Comparison of ENCODE assay signal across 26 cellular contexts in genomic region chr10:87038286-87038717, GRCh38. TPM values are rescaled to one million over a fixed set of nuclear protein-coding genes. Genes with fewer than 3 reads are reported as not detected.
DNase-seq lines count a peak whose midpoint lies in the region; ATAC-seq and TF ChIP-seq lines count a peak whose summit lies in the region.
"Had no signal": no experiment of that assay in that cellular context is flagged by ENCODE, and none has a peak within 500 bp of the region (broad histone marks: within the 10 kb centered on the region; RNA-seq: fewer than 3 reads in every experiment).

No MANE protein-coding gene starts in this region.

- H3K4me1 ChIP-seq in right cardiac atrium (ENCODE audit: control insufficient read depth, insufficient read depth, low read length), result no peaks in the 10 kb centered on the region
- H3K4me1 ChIP-seq in upper lobe of right lung, result no peaks in the 10 kb centered on the region
- H3K4me1 ChIP-seq: parathyroid adenoma, uterus had no signal

- H3K27ac ChIP-seq in right cardiac atrium (ENCODE audit: low read length), result no peak overlapping the region
- H3K27ac ChIP-seq in upper lobe of right lung, result no peak overlapping the region
- H3K27ac ChIP-seq: C4-2B, parathyroid adenoma, uterus had no signal

- H3K9me3 ChIP-seq in right cardiac atrium (ENCODE audit: control insufficient read depth, low read length) (no peaks in the 10 kb centered on the region), upper lobe of right lung (no peaks in the 10 kb centered on the region)
- H3K9me3 ChIP-seq: uterus had no signal

- ATAC-seq in right cardiac atrium, result peak; percentile 34 to 61
- ATAC-seq in left ventricle myocardium superior, result no peak
- ATAC-seq in upper lobe of right lung, result peak; percentile 47
- ATAC-seq in HG03139 (IDR thresholded peaks at IDR 0.05; ENCODE audit: unreplicated experiment), result no peak
- no peak for ATAC-seq in HG03280 (IDR thresholded peaks at IDR 0.05; ENCODE audit: unreplicated experiment)
- ATAC-seq: WTC11 had no signal

- 90% methylated on average over 3 of the region's 3 CpGs for WGBS in right cardiac atrium

- no peak for TF ChIP-seq CTCF in upper lobe of right lung (IDR thresholded peaks at IDR 0.05)

- no peaks in the 10 kb centered on the region for H3K27me3 ChIP-seq in right cardiac atrium (ENCODE audit: control insufficient read depth, insufficient read depth)
- no peaks in the 10 kb centered on the region for H3K27me3 ChIP-seq in upper lobe of right lung
- H3K27me3 ChIP-seq: uterus had no signal

- intact Hi-C loops in right cardiac atrium (cut with DNase I) (no loop called here), left ventricle myocardium superior (cut with micrococcal nuclease) (no loop called here), upper lobe of right lung (cut with DNase I) (no loop called here)

- H3K36me3 ChIP-seq in upper lobe of right lung, result no peaks in the 10 kb centered on the region
- H3K36me3 ChIP-seq: uterus had no signal

- DNase-seq in right cardiac atrium (no peak), left ventricle myocardium superior (no peak), RPMI7951 (ENCODE audit: low read depth) (peak; percentile 6), iPS-NIHi11 (ENCODE audit: low spot score) (peak; percentile 6), upper lobe of right lung (no peak)
- no peak for DNase-seq in activated naive CD4-positive, alpha-beta T cell treated with anti-CD3 and anti-CD28 coated beads, Interleukin-2, amount 50 U/mL, for 16 hours
- DNase-seq: activated CD4-positive, alpha-beta memory T cell treated with anti-CD3 and anti-CD28 coated beads, Interleukin-2, amount 10 ng/mL, durations not matched to agents 7 days and 5 days; activated naive CD4-positive, alpha-beta T cell treated with anti-CD3 and anti-CD28 coated beads, Interleukin-2, amount 10 ng/mL, durations not matched to agents 7 days and 5 days; GOT3; natural killer cell; NCI-H1048; NCI-H2029 treated with DMSO at 0.1 percent for 48 hours; SIG-M5; stimulated activated CD4-positive, alpha-beta T cell treated with anti-CD3 and anti-CD28 coated beads, Interleukin-4, amount 100 ng/mL, for 1 hour; T-helper 1 cell; uterus had no signal

- H3K4me3 ChIP-seq in right cardiac atrium (ENCODE audit: low read length), result no peak overlapping the region
- no peak overlapping the region for H3K4me3 ChIP-seq in upper lobe of right lung
- H3K4me3 ChIP-seq: uterus had no signal

RNA-seq across cellular contexts. Expression of gene FAM25A, which starts 18.2 kb away (rescaled TPM):
- total RNA-seq in right cardiac atrium (not detected), left ventricle myocardium superior (not detected), upper lobe of right lung (not detected)
- not detected for polyA plus RNA-seq in right cardiac atrium
- not detected in 2 replicates for total RNA-seq in RPMI7951 (2014; rRNA removed; shearing (Covaris generic))
- total RNA-seq: activated CD4-positive, alpha-beta memory T cell treated with anti-CD3 and anti-CD28 coated beads, Interleukin-2, amount 10 ng/mL, durations not matched to agents 7 days and 5 days; fibroblast of villous mesenchyme; natural killer cell; NCI-H460; skeletal muscle tissue; subcutaneous adipose tissue; uterus; WTC11 had no signal
- polyA plus RNA-seq: IgD-negative memory B cell had no signal

RNA-seq across cellular contexts. Expression of gene GLUD1, which starts 56.3 kb away (rescaled TPM):
- total RNA-seq in right cardiac atrium, result 10 to 100 TPM; 85.7 to 94.5 (median 88.8) TPM
- 54.6 TPM for polyA plus RNA-seq in right cardiac atrium
- total RNA-seq in left ventricle myocardium superior, result 106 TPM
- total RNA-seq in RPMI7951 (2014; rRNA removed; shearing (Covaris generic)), result 175 and 190 TPM in 2 replicates
- total RNA-seq in upper lobe of right lung, result 120 TPM

RNA-seq across cellular contexts. Expression of gene SHLD2, which starts 56.7 kb away (rescaled TPM):
- total RNA-seq in right cardiac atrium, result 10 to 100 TPM; 15.4 to 24.6 (median 17.2) TPM
- polyA plus RNA-seq in right cardiac atrium, result 7.4 TPM
- total RNA-seq in left ventricle myocardium superior, result 12.1 TPM
- 21.9 and 24.9 TPM in 2 replicates for total RNA-seq in RPMI7951 (2014; rRNA removed; shearing (Covaris generic))
- total RNA-seq in upper lobe of right lung, result 23.7 TPM

Comparison
In these comparisons a context has a peak if more than half of its experiments do, and no peak if none do; other contexts are left out.
1. ATAC-seq: peak in right cardiac atrium (2 of 2) and upper lobe of right lung (single experiment); none in left ventricle myocardium superior (single experiment), HG03139 (single experiment) and HG03280 (single experiment).
2. DNase-seq: peak in RPMI7951 (single experiment) and iPS-NIHi11 (single experiment); none in right cardiac atrium (0 of 3), left ventricle myocardium superior (single experiment), upper lobe of right lung (single experiment) and activated naive CD4-positive, alpha-beta T cell treated with anti-CD3 and anti-CD28 coated beads, Interleukin-2, amount 50 U/mL, for 16 hours (single experiment).